10 cellular contexts compared by ENCODE assay signal in genomic region chr3:12308517-12308916, GRCh38.
DNase-seq lines count a peak whose midpoint lies in the region; ATAC-seq and TF ChIP-seq lines count a peak whose summit lies in the region.
"Had no signal": no experiment of that assay in that cellular context is flagged by ENCODE, and none has a peak within 500 bp of the region (broad histone marks: within the 10 kb centered on the region; RNA-seq: fewer than 3 reads in every experiment).

No MANE protein-coding gene starts in this region.

- no peak for TF ChIP-seq CTCF in epithelial cell of esophagus (IDR thresholded peaks at IDR 0.05; ENCODE audit: insufficient read depth, low read depth, low read length, missing control alignments)

- ATAC-seq in HG03097 (IDR thresholded peaks at IDR 0.05; ENCODE audit: low FRiP score, unreplicated experiment) = no peak

- no peak overlapping the region for H3K4me3 ChIP-seq in epithelial cell of esophagus (ENCODE audit: low read length)
- H3K4me3 ChIP-seq in skeletal muscle cell (ENCODE audit: low read depth, low read length) = no peak overlapping the region
- H3K4me3 ChIP-seq: lung had no signal

- in situ Hi-C loops in KBM-7 (cut with MboI; ENCODE audit: low pct_unique_long_range_greater_than_20kb, low sequenced_read_pairs) = no loop called here

- DNase-seq in GM04503 (ENCODE audit: low read depth) (peak; percentile 64), NCI-H226 (peak; percentile 92), epithelial cell of esophagus (ENCODE audit: low read depth) (peak; percentile 81), skeletal muscle cell (ENCODE audit: low read depth) (peak; percentile 62), NCI-H2171 (lab: John Stamatoyannopoulos, UW) (no peak), KBM-7 (no peak)
- DNase-seq: NCI-H748 treated with DMSO at 0.1 percent for 48 hours, T-helper 9 cell had no signal

Comparison
In these comparisons a context has a peak if more than half of its experiments do, and no peak if none do; other contexts are left out.
1. DNase-seq: peak in GM04503 (single experiment), NCI-H226 (single experiment), epithelial cell of esophagus (single experiment) and skeletal muscle cell (single experiment); none in NCI-H2171 (single experiment) and KBM-7 (single experiment).